In genomic region chr15:68370768-68371151, GRCh38 we compare ENCODE assay signal across 24 cellular contexts.
DNase-seq lines count a peak whose midpoint lies in the region; ATAC-seq and TF ChIP-seq lines count a peak whose summit lies in the region.
"Had no signal": no experiment of that assay in that cellular context is flagged by ENCODE, and none has a peak within 500 bp of the region (broad histone marks: within the 10 kb centered on the region; RNA-seq: fewer than 3 reads in every experiment).

No MANE protein-coding gene starts in this region.

- no peaks in the 10 kb centered on the region for H3K27me3 ChIP-seq in IMR-90 (ENCODE audit: control insufficient read depth, insufficient read depth, low read length)
- H3K27me3 ChIP-seq in skeletal muscle tissue (ENCODE audit: control insufficient read depth in 3 of 3, insufficient read depth in 3 of 3, low read length in 3 of 3), result no peaks in the 10 kb centered on the region
- H3K27me3 ChIP-seq: hepatocyte had no signal

- H3K79me1 ChIP-seq in IMR-90 (ENCODE audit: low read depth in 1 of 2, low read length in 2 of 2), result no peaks in the 10 kb centered on the region

- DNase-seq in NCI-H82 (lab: John Stamatoyannopoulos, UW) (peak; percentile 47), NCI-H82 treated with DMSO at 0.1 percent for 48 hours (lab: John Stamatoyannopoulos, UW; ENCODE audit: unreplicated experiment) (no peak), IMR-90 (no peak), islet precursor cell (peak; percentile 34), middle frontal gyrus (ENCODE audit: extremely low spot score, low spot score) (no peak)
- DNase-seq in effector CD4-positive, alpha-beta T cell, result no peak
- DNase-seq: activated CD4-positive, alpha-beta T cell treated with anti-CD3 and anti-CD28 coated beads, Interleukin-2, amount 50 U/mL, for 48 hours; activated naive CD4-positive, alpha-beta T cell treated with anti-CD3 and anti-CD28 coated beads for 36 hours; activated T-cell treated with anti-CD3 and anti-CD28 coated beads, Interleukin-2, amount 50 U/mL, for 72 hours; CD4-positive, alpha-beta T cell; left colon; NCI-H1048; NCI-H1694 treated with DMSO at 0.1 percent for 48 hours; NCI-H510A; SHP77; stimulated activated CD4-positive, alpha-beta T cell treated with anti-CD3 and anti-CD28 coated beads, Interleukin-15, amount 100 ng/mL, for 24 hours; stimulated activated CD4-positive, alpha-beta T cell treated with anti-CD3 and anti-CD28 coated beads, Interleukin-4, amount 100 ng/mL, for 4 hours; T-helper 2 cell had no signal

- TF ChIP-seq POLR2A in IMR-90 (IDR thresholded peaks at IDR 0.05; ENCODE audit: low read depth, low read length), result no peak

- no peak overlapping the region for H3K9ac ChIP-seq in IMR-90 (ENCODE audit: low read depth, low read length)
- peak overlapping the region in 1 of 3 donors; percentile 33 for H3K9ac ChIP-seq in skeletal muscle tissue (ENCODE audit: low read depth in 1 of 3, low read length in 3 of 3)

- no peak overlapping the region for H2AK9ac ChIP-seq in IMR-90 (replicated peaks; ENCODE audit: low read depth, low read length, poor library complexity)

- in situ Hi-C loops in IMR-90 (cut with MboI; ENCODE audit: low sequenced_read_pairs), result no loop called here

- H3K56ac ChIP-seq in IMR-90 (ENCODE audit: extremely low read depth, insufficient read depth, low read length), result no peak overlapping the region

- intact Hi-C loops in IMR-90 (cut with micrococcal nuclease), result no loop called here

- TF ChIP-seq CTCF in IMR-90 (conservative IDR thresholded peaks at IDR 0.05; ENCODE audit: low read depth, low read length), result no peak

- H3K4me2 ChIP-seq in IMR-90 (ENCODE audit: low read depth, low read length), result no peak overlapping the region
- H3K4me2 ChIP-seq: GM23338, hepatocyte had no signal

- POLR2A ChIA-PET in IMR-90 (lab: Charles Lee; ENCODE audit: unreplicated experiment), result no interaction called here

- no peaks in the 10 kb centered on the region for H4K20me1 ChIP-seq in IMR-90 (ENCODE audit: insufficient read depth, low read length)

- ATAC-seq in IMR-90 (ENCODE audit: low read depth) (no peak), HG02870 (IDR thresholded peaks at IDR 0.05; ENCODE audit: unreplicated experiment) (no peak)
- ATAC-seq: activated CD4-positive, CD25-positive, alpha-beta regulatory T cell treated with anti-CD3 and anti-CD28 coated beads, Interleukin-2, amount 50 U/mL, for 24 hours; activated T-cell treated with anti-CD3 and anti-CD28 coated beads, Interleukin-2, amount 50 U/mL, for 72 hours; GM23338; left colon had no signal

- H2BK15ac ChIP-seq in IMR-90 (ENCODE audit: low read depth, low read length), result no peak overlapping the region

- H3K4ac ChIP-seq in IMR-90 (ENCODE audit: low read depth, low read length), result no peak overlapping the region

- CTCF ChIA-PET in IMR-90 (lab: Yijun Ruan, JAX), result no interaction called here

- no peak overlapping the region for H4K8ac ChIP-seq in IMR-90 (ENCODE audit: low read depth in 2 of 2, low read length in 2 of 2)

- H3K23ac ChIP-seq in IMR-90 (ENCODE audit: low read depth, low read length), result no peak overlapping the region

- H3K4me3 ChIP-seq in IMR-90 (ENCODE audit: insufficient read depth, low read depth, low read length) (no peak overlapping the region), skeletal muscle tissue (ENCODE audit: low read length in 3 of 3) (peak overlapping the region in 1 of 3 donors; percentile 13)
- H3K4me3 ChIP-seq: GM23338, hepatocyte had no signal

- H3K9me1 ChIP-seq in IMR-90 (ENCODE audit: insufficient read depth, low read length), result peaks cover 9% of the 10 kb centered on the region

- WGBS in IMR-90 (ENCODE audit: extremely low coverage in 2 of 2, insufficient read length in 1 of 2), 2 experiments, result no CpG with 5 or more reads among the region's 9 CpGs

- H2BK5ac ChIP-seq in IMR-90 (ENCODE audit: low read depth, low read length, poor library complexity, severe bottlenecking), result no peak overlapping the region

- no peak overlapping the region for H2BK20ac ChIP-seq in IMR-90 (ENCODE audit: low read depth, low read length)

- no peak overlapping the region for H2BK120ac ChIP-seq in IMR-90 (ENCODE audit: low read depth, low read length)

- no peak overlapping the region for H2AFZ ChIP-seq in IMR-90 (replicated peaks; ENCODE audit: low read length, poor library complexity)
- H2AFZ ChIP-seq: GM23338, hepatocyte had no signal

- no peak overlapping the region for H4K5ac ChIP-seq in IMR-90 (ENCODE audit: low read depth, low read length)

- H3K36me3 ChIP-seq in IMR-90 (ENCODE audit: control insufficient read depth, insufficient read depth, low read length) (peaks cover 3% of the 10 kb centered on the region; the same call in 1 of the 2 replicates), skeletal muscle tissue (ENCODE audit: control insufficient read depth in 3 of 3, insufficient read depth in 3 of 3, low read length in 3 of 3) (no peaks in the 10 kb centered on the region)
- H3K36me3 ChIP-seq: neutrophil had no signal

- dilution Hi-C loops in IMR-90 (cut with HindIII; ENCODE audit: low sequenced_read_pairs, unreplicated experiment), result no loop called here

- no peak overlapping the region for H3K14ac ChIP-seq in IMR-90 (replicated peaks; ENCODE audit: low read depth, low read length)

- no peak overlapping the region for H3K18ac ChIP-seq in IMR-90 (ENCODE audit: low read depth, low read length)

- peak overlapping the region; percentile 37; the same call in 1 of the 2 replicates for H2AK5ac ChIP-seq in IMR-90 (ENCODE audit: low read depth, low read length)

- TF ChIP-seq RAD21 in IMR-90 (IDR thresholded peaks at IDR 0.05; ENCODE audit: low read length), result no peak

- H3K4me1 ChIP-seq in IMR-90 (ENCODE audit: control insufficient read depth, insufficient read depth, low read length) (peaks cover 10% of the 10 kb centered on the region), skeletal muscle tissue (ENCODE audit: control insufficient read depth in 3 of 3, insufficient read depth in 3 of 3, low read length in 3 of 3) (peaks cover 28 to 47% (median 43%) of the 10 kb centered on the region in 3 donors)

- H3K9me3 ChIP-seq in IMR-90 (ENCODE audit: control insufficient read depth, insufficient read depth, low read length) (no peaks in the 10 kb centered on the region), skeletal muscle tissue (ENCODE audit: control insufficient read depth in 3 of 3, low read length in 3 of 3) (no peaks in the 10 kb centered on the region)
- H3K9me3 ChIP-seq: neutrophil had no signal

- BruUV-seq in IMR-90 (replicated peaks; lab: Mats Ljungman, UMichigan), result no TSS peak

- H3K27ac ChIP-seq in IMR-90 (ENCODE audit: insufficient read depth, low read length) (no peak overlapping the region), skeletal muscle tissue (ENCODE audit: low read depth, low read length) (peak overlapping the region; percentile 42)
- H3K27ac ChIP-seq: hepatocyte, neutrophil had no signal

- no peak overlapping the region for H4K91ac ChIP-seq in IMR-90 (ENCODE audit: insufficient read depth, low read depth, low read length)

TF ChIP-seq in IMR-90, 13 proteins besides CTCF, POLR2A, EP300 and RAD21:
- TF ChIP-seq ELK1 (IDR thresholded peaks at IDR 0.05; ENCODE audit: borderline replicate concordance, low read depth, low read length) (no peak), MAZ (IDR thresholded peaks at IDR 0.05; ENCODE audit: borderline replicate concordance, low read depth, low read length) (no peak), RFX5 (IDR thresholded peaks at IDR 0.05; ENCODE audit: low read depth, low read length) (no peak), SMC3 (IDR thresholded peaks at IDR 0.05; ENCODE audit: low read depth, low read length) (no peak), RCOR1 (IDR thresholded peaks at IDR 0.05; ENCODE audit: insufficient replicate concordance, low read length) (no peak), MAFK (IDR thresholded peaks at IDR 0.05; ENCODE audit: low read depth, low read length) (no peak), CHD1 (IDR thresholded peaks at IDR 0.05; ENCODE audit: low read depth, low read length) (no peak), NFE2L2 (IDR thresholded peaks at IDR 0.05; ENCODE audit: low read depth, low read length) (no peak), MXI1 (IDR thresholded peaks at IDR 0.05; ENCODE audit: borderline replicate concordance, low read depth, low read length) (no peak), BHLHE40 (IDR thresholded peaks at IDR 0.05; ENCODE audit: low read depth, low read length) (no peak), USF2 (IDR thresholded peaks at IDR 0.05; ENCODE audit: low read depth, low read length) (no peak), CEBPB (IDR thresholded peaks at IDR 0.05; ENCODE audit: low read depth, low read length) (no peak), FOS (IDR thresholded peaks at IDR 0.05; ENCODE audit: low read depth, low read length) (no peak)
TF ChIP-seq in IMR-90: peak in this region for 0.

Comparison
In these comparisons a context has a peak if more than half of its experiments do, and no peak if none do; other contexts are left out.
1. DNase-seq: peak in NCI-H82 (single experiment) and islet precursor cell (single experiment); none in NCI-H82 treated with DMSO at 0.1 percent for 48 hours (single experiment), IMR-90 (single experiment), effector CD4-positive, alpha-beta T cell (single experiment) and middle frontal gyrus (single experiment).